ENCODE assay signal across 8 cellular contexts in genomic region chr4:6641164-6641970, GRCh38. TPM values are rescaled to one million over a fixed set of nuclear protein-coding genes. Genes with fewer than 3 reads are reported as not detected.
DNase-seq lines count a peak whose midpoint lies in the region; ATAC-seq, FAIRE-seq and TF ChIP-seq lines count a peak whose summit lies in the region.

No MANE protein-coding gene starts in this region.

- peak; percentile 35 to 62 (median 42) for DNase-seq in CD4-positive, alpha-beta T cell
- peak; percentile 28 for DNase-seq in HT1080 (ENCODE audit: low read depth)
- peak; percentile 65 for DNase-seq in activated CD4-positive, alpha-beta memory T cell treated with anti-CD3 and anti-CD28 coated beads for 36 hours
- DNase-seq in endothelial cell of umbilical vein (ENCODE audit: low read depth, low spot score), result peak; percentile 49
- DNase-seq in mucosa of gallbladder (ENCODE audit: low spot score), result peak; percentile 45
- peak in 10 of 49 donors; percentile 30 to 58 (median 49) for DNase-seq in substantia nigra (lab: John Stamatoyannopoulos, UW)
- DNase-seq in cerebellar nuclear complex (lab: John Stamatoyannopoulos, UW), result no peak

- peak overlapping the region; percentile 96 for H3K9ac ChIP-seq in endothelial cell of umbilical vein (replicated peaks; ENCODE audit: extremely low read depth, insufficient read depth, low read length)

- peaks cover 5 to 13% of the 10 kb centered on the region in 2 experiments for H3K36me3 ChIP-seq in endothelial cell of umbilical vein (ENCODE audit: control insufficient read depth in 2 of 2, extremely low read depth in 1 of 2, insufficient read depth in 2 of 2, low read length in 2 of 2)

- H3K9me3 ChIP-seq in CD4-positive, alpha-beta T cell (ENCODE audit: control insufficient read depth, low read length), result no peaks in the 10 kb centered on the region
- no peaks in the 10 kb centered on the region for H3K9me3 ChIP-seq in endothelial cell of umbilical vein (replicated peaks; ENCODE audit: control insufficient read depth, insufficient read depth, low read length)

- H4K20me1 ChIP-seq in endothelial cell of umbilical vein (replicated peaks; ENCODE audit: control insufficient read depth, extremely low read depth, insufficient read depth, low read length), result peaks cover 5% of the 10 kb centered on the region

- H3K9me1 ChIP-seq in endothelial cell of umbilical vein (replicated peaks; ENCODE audit: control insufficient read depth, extremely low read depth, insufficient read depth, low read length), result no peaks in the 10 kb centered on the region

- ATAC-seq in CD4-positive, alpha-beta T cell (ENCODE audit: poor library complexity), result peak; percentile 30
- peak; percentile 28 for ATAC-seq in GM21367 (IDR thresholded peaks at IDR 0.05; ENCODE audit: unreplicated experiment)

- peak overlapping the region; percentile 80 for H2AFZ ChIP-seq in endothelial cell of umbilical vein (ENCODE audit: low read depth, low read length)

- peaks cover 44% of the 10 kb centered on the region for H3K36me3 Mint-ChIP-seq in CD4-positive, alpha-beta T cell (ENCODE audit: low read depth)
- H3K36me3 Mint-ChIP-seq in activated CD4-positive, alpha-beta memory T cell treated with anti-CD3 and anti-CD28 coated beads for 36 hours, result peaks cover 33% of the 10 kb centered on the region

- peaks cover 25% of the 10 kb centered on the region for H3K79me2 ChIP-seq in endothelial cell of umbilical vein (ENCODE audit: control insufficient read depth, insufficient read depth, low read length)

- TF ChIP-seq POLR2A in endothelial cell of umbilical vein (IDR thresholded peaks at IDR 0.05; ENCODE audit: low read depth, low read length), result no peak

- BruUV-seq in endothelial cell of umbilical vein (replicated peaks; lab: Mats Ljungman, UMichigan), result no TSS peak

- peaks cover 45% of the 10 kb centered on the region for H3K4me1 Mint-ChIP-seq in CD4-positive, alpha-beta T cell (ENCODE audit: low read depth)
- peaks cover 29% of the 10 kb centered on the region for H3K4me1 Mint-ChIP-seq in activated CD4-positive, alpha-beta memory T cell treated with anti-CD3 and anti-CD28 coated beads for 36 hours (ENCODE audit: low read depth)

- POLR2A ChIA-PET in CD4-positive, alpha-beta T cell (lab: Charles Lee), result interaction anchor here (0.7 to 7.0 kb wide), 29 partner anchors 10 to 1795 kb away, joined by 3 to 169 read pairs (median 9); partner anchors contain the start of genes BLOC1S4, GRPEL1, KIAA0232 and MAN2B2
- POLR2A ChIA-PET in activated CD4-positive, alpha-beta memory T cell treated with anti-CD3 and anti-CD28 coated beads for 36 hours (lab: Charles Lee), result interaction anchor here (0.7 to 3.5 kb wide), 11 partner anchors 13 to 461 kb away, joined by 3 to 48 read pairs (median 3); partner anchors contain the start of genes BLOC1S4, GRPEL1 and MAN2B2
- POLR2A ChIA-PET in endothelial cell of umbilical vein (lab: Charles Lee), result interaction anchor here (1.0 to 1.5 kb wide), 3 partner anchors 32 to 68 kb away, joined by 3 to 7 read pairs (median 4); partner anchors contain the start of genes MAN2B2 and MRFAP1L1

- H3K4me1 ChIP-seq in endothelial cell of umbilical vein (ENCODE audit: control insufficient read depth, extremely low read depth, insufficient read depth, low read length), result peaks cover 11% of the 10 kb centered on the region

- H3K4me2 ChIP-seq in endothelial cell of umbilical vein (ENCODE audit: insufficient read depth, low read length), result peak overlapping the region; percentile 95

- dilution Hi-C loops in endothelial cell of umbilical vein (cut with MboI; ENCODE audit: extremely low pct_ligation_motif_present, low sequenced_read_pairs), result no loop called here

- FAIRE-seq in endothelial cell of umbilical vein (lab: Jason Lieb, UNC), result no peak

- H3K27ac Mint-ChIP-seq in CD4-positive, alpha-beta T cell, result peak overlapping the region; percentile 99
- H3K27ac Mint-ChIP-seq in activated CD4-positive, alpha-beta memory T cell treated with anti-CD3 and anti-CD28 coated beads for 36 hours, result peak overlapping the region; percentile 99

- no peak for TF ChIP-seq CTCF in CD4-positive, alpha-beta T cell (IDR thresholded peaks at IDR 0.05)
- no peak for TF ChIP-seq CTCF in endothelial cell of umbilical vein (IDR thresholded peaks at IDR 0.05; ENCODE audit: extremely low read depth in 1 of 2, insufficient read depth in 1 of 2, low read depth in 1 of 2, low read length in 2 of 2)

- no peaks in the 10 kb centered on the region for H3K27me3 Mint-ChIP-seq in CD4-positive, alpha-beta T cell
- no peaks in the 10 kb centered on the region for H3K27me3 Mint-ChIP-seq in activated CD4-positive, alpha-beta memory T cell treated with anti-CD3 and anti-CD28 coated beads for 36 hours

- H3K27ac ChIP-seq in CD4-positive, alpha-beta T cell (ENCODE audit: low read depth, low read length), result peak overlapping the region; percentile 98
- H3K27ac ChIP-seq in endothelial cell of umbilical vein (ENCODE audit: insufficient read depth, low read depth, low read length) (peak overlapping the region; percentile 93), substantia nigra (ENCODE audit: low read depth, low read length, poor library complexity, severe bottlenecking) (peak overlapping the region; percentile 89)

- CTCF ChIA-PET in CD4-positive, alpha-beta T cell (lab: Charles Lee), result interaction anchor here (1.1 to 4.0 kb wide), 4 partner anchors 23 to 402 kb away, joined by 5 to 21 read pairs (median 11); partner anchors contain the start of gene TADA2B
- CTCF ChIA-PET in activated CD4-positive, alpha-beta memory T cell treated with anti-CD3 and anti-CD28 coated beads for 36 hours (lab: Charles Lee), result interaction anchor here (0.7 to 2.4 kb wide), 10 partner anchors 12 to 314 kb away, joined by 3 to 9 read pairs (median 4); no protein-coding TSS in a partner anchor
- CTCF ChIA-PET in endothelial cell of umbilical vein (lab: Charles Lee), result interaction anchor here (0.9 to 2.2 kb wide), 5 partner anchors 11 to 233 kb away, joined by 3 to 6 read pairs (median 3); partner anchors contain the start of gene MRFAP1L1

- peak overlapping the region; percentile 80 to 98 (median 97) for H3K4me3 ChIP-seq in endothelial cell of umbilical vein (replicated peaks in 1 of 3; ENCODE audit: insufficient read depth in 1 of 3, low read depth in 1 of 3, low read length in 3 of 3)

- peak overlapping the region; percentile 100 for H3K4me3 Mint-ChIP-seq in CD4-positive, alpha-beta T cell
- peak overlapping the region; percentile 100 for H3K4me3 Mint-ChIP-seq in activated CD4-positive, alpha-beta memory T cell treated with anti-CD3 and anti-CD28 coated beads for 36 hours

- H3K9me3 Mint-ChIP-seq in CD4-positive, alpha-beta T cell, result no peaks in the 10 kb centered on the region
- H3K9me3 Mint-ChIP-seq in activated CD4-positive, alpha-beta memory T cell treated with anti-CD3 and anti-CD28 coated beads for 36 hours, result no peaks in the 10 kb centered on the region

- H3K27me3 ChIP-seq in CD4-positive, alpha-beta T cell (ENCODE audit: control insufficient read depth, insufficient read depth, low read length), result no peaks in the 10 kb centered on the region
- no peaks in the 10 kb centered on the region for H3K27me3 ChIP-seq in endothelial cell of umbilical vein (ENCODE audit: control insufficient read depth in 2 of 2, insufficient read depth in 2 of 2, low read length in 2 of 2)

- intact Hi-C loops in CD4-positive, alpha-beta T cell (cut with DNase I, micrococcal nuclease), result loop anchor here (2.0 to 10.0 kb wide), 8 partner anchors 64 to 431 kb away; partner anchors contain the start of genes MAN2B2 (in 2 of the 2), GRPEL1 (in 1 of the 2), KIAA0232 (in 1 of the 2) and MRFAP1L1 (in 1 of the 2)
- intact Hi-C loops in activated CD4-positive, alpha-beta memory T cell treated with anti-CD3 and anti-CD28 coated beads for 36 hours (cut with micrococcal nuclease), result loop anchor here (1.0 to 2.0 kb wide), 3 partner anchors 17 to 345 kb away; no protein-coding TSS in a partner anchor
- intact Hi-C loops in endothelial cell of umbilical vein (cut with micrococcal nuclease), result no loop called here

TF ChIP-seq in endothelial cell of umbilical vein, 7 proteins besides CTCF, POLR2A, EP300 and RAD21 (continues in another document):
- TF ChIP-seq FOS (IDR thresholded peaks at IDR 0.05; ENCODE audit: borderline replicate concordance, insufficient read depth, low read length), result no peak
- TF ChIP-seq MYC (IDR thresholded peaks at IDR 0.05; ENCODE audit: low read depth, low read length), result no peak
- peak; percentile 38 for TF ChIP-seq POLR2AphosphoS5 (IDR thresholded peaks at IDR 0.05; ENCODE audit: insufficient read depth, low read depth, low read length)

RNA-seq across cellular contexts. Expression of gene MRFAP1, which starts 0.9 kb away (rescaled TPM):
- 100 to 1,000 TPM; 172 to 181 TPM for total RNA-seq in CD4-positive, alpha-beta T cell
- total RNA-seq in HT1080 (2014; rRNA removed; shearing (Covaris generic)), result 126 and 155 TPM in 2 replicates
- 374 and 385 TPM in 2 replicates for polyA plus RNA-seq in HT1080 (2015; cell fraction: cytosol; rRNA removed)
- 183 and 194 TPM in 2 replicates for polyA plus RNA-seq in HT1080 (2015; cell fraction: nucleus; rRNA removed)
- 100 to 1,000 TPM; 122 to 130 TPM for total RNA-seq in activated CD4-positive, alpha-beta memory T cell treated with anti-CD3 and anti-CD28 coated beads for 36 hours
- total RNA-seq in endothelial cell of umbilical vein, result 317 and 335 TPM in 2 replicates
- polyA plus RNA-seq in endothelial cell of umbilical vein, result 119 and 170 TPM in 2 replicates
- polyA plus RNA-seq in endothelial cell of umbilical vein (2011; cell fraction: cytosol; rRNA removed), result 199 and 217 TPM in 2 replicates
- 103 and 123 TPM in 2 replicates for polyA plus RNA-seq in endothelial cell of umbilical vein (2011; cell fraction: nucleus; rRNA removed)
- 279 and 381 TPM in 2 replicates for polyA plus RNA-seq in endothelial cell of umbilical vein (2012)
- polyA minus RNA-seq in endothelial cell of umbilical vein, result 63.8 and 69.3 TPM in 2 replicates
- 46.6 TPM for polyA minus RNA-seq in endothelial cell of umbilical vein (2011; cell fraction: cytosol; rRNA and poly(A)+ RNA removed)
- polyA minus RNA-seq in endothelial cell of umbilical vein (2011; cell fraction: nucleus; rRNA and poly(A)+ RNA removed), result 24.5 and 36.0 TPM in 2 replicates
- total RNA-seq in mucosa of gallbladder, result 244 TPM

RNA-seq across cellular contexts. Expression of gene S100P, which starts 52.3 kb away (rescaled TPM):
- total RNA-seq in CD4-positive, alpha-beta T cell, result 1 to 10 TPM in 1 of 2 experiments, under 1 TPM in 1; 0.58 to 2.8 TPM
- total RNA-seq in HT1080 (2014; rRNA removed; shearing (Covaris generic)), result not detected in 2 replicates
- polyA plus RNA-seq in HT1080 (2015; cell fraction: cytosol; rRNA removed), result not detected in 2 replicates
- not detected in 2 replicates for polyA plus RNA-seq in HT1080 (2015; cell fraction: nucleus; rRNA removed)
- total RNA-seq in activated CD4-positive, alpha-beta memory T cell treated with anti-CD3 and anti-CD28 coated beads for 36 hours, result 10 to 100 TPM; 19.3 to 20.3 TPM
- total RNA-seq in endothelial cell of umbilical vein (not detected in 2 replicates), mucosa of gallbladder (33.4 TPM)
- 0.06 TPM in 1 of 2 replicates, not detected in the other for polyA plus RNA-seq in endothelial cell of umbilical vein
- not detected in 2 replicates for polyA plus RNA-seq in endothelial cell of umbilical vein (2011; cell fraction: cytosol; rRNA removed)
- polyA plus RNA-seq in endothelial cell of umbilical vein (2011; cell fraction: nucleus; rRNA removed), result not detected in 2 replicates
- polyA plus RNA-seq in endothelial cell of umbilical vein (2012), result not detected in 2 replicates
- polyA minus RNA-seq in endothelial cell of umbilical vein, result not detected in 2 replicates
- polyA minus RNA-seq in endothelial cell of umbilical vein (2011; cell fraction: cytosol; rRNA and poly(A)+ RNA removed), result 103 TPM
- polyA minus RNA-seq in endothelial cell of umbilical vein (2011; cell fraction: nucleus; rRNA and poly(A)+ RNA removed), result 5.7 and 12.5 TPM in 2 replicates

Comparison
In these comparisons a context has a peak if more than half of its experiments do, and no peak if none do; other contexts are left out.
1. DNase-seq: peak in CD4-positive, alpha-beta T cell (10 of 10), HT1080 (single experiment), activated CD4-positive, alpha-beta memory T cell treated with anti-CD3 and anti-CD28 coated beads for 36 hours (single experiment), endothelial cell of umbilical vein (single experiment) and mucosa of gallbladder (single experiment); none in cerebellar nuclear complex (0 of 2).
2. Peak in every context shown above with its lines, with median percentiles within 50 percentile points of each other: H3K27ac ChIP-seq.